In the genomic region with DNA sequence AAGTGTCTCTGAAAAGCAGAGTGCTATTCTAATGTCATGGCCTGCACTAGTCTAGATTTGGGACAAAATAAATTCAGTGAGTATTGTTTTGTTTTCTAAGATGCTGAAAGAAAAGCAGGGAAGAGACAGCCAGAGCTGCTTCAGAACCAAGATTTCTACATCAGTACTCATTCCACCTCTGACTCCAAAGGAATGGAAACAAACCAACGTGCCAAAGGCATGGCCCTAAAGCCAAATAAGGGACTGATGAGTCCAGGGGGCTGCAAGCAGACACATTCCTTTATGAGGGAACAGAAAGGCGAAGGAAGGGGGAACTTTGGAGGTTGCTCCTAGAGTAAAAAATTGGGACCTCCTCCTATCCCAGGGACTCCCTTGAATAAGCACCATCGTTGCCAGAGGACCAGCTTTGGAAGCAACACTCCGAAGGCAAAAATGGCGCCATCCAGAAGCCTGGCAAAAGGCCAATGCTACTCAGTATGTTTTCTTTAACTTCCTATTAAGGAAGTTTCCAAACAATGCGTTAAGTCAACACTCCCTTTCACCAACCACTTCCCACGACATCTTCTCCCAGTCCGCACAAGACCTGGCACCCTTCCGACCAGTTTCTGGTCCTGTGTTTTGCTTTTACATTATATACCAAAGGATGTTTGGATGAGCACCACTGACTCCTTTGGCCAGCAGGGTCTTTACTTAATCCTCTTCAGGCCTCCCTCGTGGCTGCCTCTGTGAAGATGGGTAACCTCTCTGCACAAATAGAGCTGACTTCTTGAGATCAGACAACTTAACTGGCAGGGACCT, we compare ENCODE assay signal across 12 cellular contexts. TPM values are rescaled to one million over a fixed set of nuclear protein-coding genes. Genes with fewer than 3 reads are reported as not detected.
DNase-seq lines count a peak whose midpoint lies in the region; ATAC-seq and TF ChIP-seq lines count a peak whose summit lies in the region.
"Had no signal": no experiment of that assay in that cellular context is flagged by ENCODE, and none has a peak within 500 bp of the region (broad histone marks: within the 10 kb centered on the region; RNA-seq: fewer than 3 reads in every experiment).

No MANE protein-coding gene starts in this region.

- intact Hi-C loops in adrenal gland (cut with DNase I) (no loop called here), mucosa of descending colon (cut with DNase I, micrococcal nuclease) (no loop called here)

- no peak for TF ChIP-seq POLR2A in adrenal gland (IDR thresholded peaks at IDR 0.05)

- H3K27me3 ChIP-seq in adrenal gland, result no peaks in the 10 kb centered on the region
- no peaks in the 10 kb centered on the region for H3K27me3 ChIP-seq in H7 (ENCODE audit: control insufficient read depth, insufficient read depth, low read length)
- H3K27me3 ChIP-seq: MG63, SJCRH30 had no signal

- 62 to 71% (median 63%) methylated on average over 10 of the region's 10 CpGs for WGBS in adrenal gland, 4 donors

- H3K36me3 Mint-ChIP-seq in stimulated activated naive CD8-positive, alpha-beta T cell treated with anti-CD3 and anti-CD28 coated beads, Interleukin-15, Interleukin-2, amounts not matched to agents 100 ng/mL and 50 ng/mL, for 24 hours (ENCODE audit: low read depth), result peaks cover 5% of the 10 kb centered on the region
- no peaks in the 10 kb centered on the region for H3K36me3 Mint-ChIP-seq in naive thymus-derived CD8-positive, alpha-beta T cell

- peak overlapping the region in 3 of 5 donors; percentile 30 to 39 (median 35) for H3K27ac ChIP-seq in adrenal gland
- H3K27ac ChIP-seq: SJCRH30 had no signal

- H3K36me3 ChIP-seq in adrenal gland (replicated peaks in 1 of 2) (no peaks in the 10 kb centered on the region), mucosa of descending colon (ENCODE audit: low read depth) (no peaks in the 10 kb centered on the region), H7 (replicated peaks; ENCODE audit: control insufficient read depth, insufficient read depth, low read length) (no peaks in the 10 kb centered on the region)
- H3K36me3 ChIP-seq: MG63 had no signal

- H3K4me3 ChIP-seq in adrenal gland (no peak overlapping the region), mucosa of descending colon (no peak overlapping the region), H7 (ENCODE audit: insufficient read depth, low read depth, low read length) (no peak overlapping the region)
- H3K4me3 ChIP-seq: MG63, SJCRH30 had no signal

- TF ChIP-seq CTCF in adrenal gland (IDR thresholded peaks at IDR 0.05) (no peak), mucosa of descending colon (IDR thresholded peaks at IDR 0.05) (no peak)

- no peak for ATAC-seq in stimulated activated naive CD8-positive, alpha-beta T cell treated with anti-CD3 and anti-CD28 coated beads, Interleukin-15, amount 100 ng/mL, for 72 hours
- ATAC-seq in mucosa of descending colon (peak; percentile 3), GM19463 (IDR thresholded peaks at IDR 0.05; ENCODE audit: unreplicated experiment) (no peak)
- ATAC-seq in naive thymus-derived CD8-positive, alpha-beta T cell, result no peak

- H3K27me3 Mint-ChIP-seq in stimulated activated naive CD8-positive, alpha-beta T cell treated with anti-CD3 and anti-CD28 coated beads, Interleukin-15, Interleukin-2, amounts not matched to agents 100 ng/mL and 50 ng/mL, for 24 hours, result no peaks in the 10 kb centered on the region
- H3K27me3 Mint-ChIP-seq in stimulated activated naive CD8-positive, alpha-beta T cell treated with anti-CD3 and anti-CD28 coated beads, Interleukin-15, amount 100 ng/mL, for 72 hours, result peaks cover 4% of the 10 kb centered on the region
- H3K27me3 Mint-ChIP-seq in naive thymus-derived CD8-positive, alpha-beta T cell, result peaks cover 0 to 3% (median 0%) of the 10 kb centered on the region in 5 donors

- peak overlapping the region; percentile 26 for H3K4me3 Mint-ChIP-seq in stimulated activated naive CD8-positive, alpha-beta T cell treated with anti-CD3 and anti-CD28 coated beads, Interleukin-15, Interleukin-2, amounts not matched to agents 100 ng/mL and 50 ng/mL, for 24 hours
- no peak overlapping the region for H3K4me3 Mint-ChIP-seq in stimulated activated naive CD8-positive, alpha-beta T cell treated with anti-CD3 and anti-CD28 coated beads, Interleukin-15, amount 100 ng/mL, for 72 hours
- H3K4me3 Mint-ChIP-seq in naive thymus-derived CD8-positive, alpha-beta T cell, result peak overlapping the region in 2 of 10 donors; percentile 55 to 58

- no peaks in the 10 kb centered on the region for H3K9me3 Mint-ChIP-seq in stimulated activated naive CD8-positive, alpha-beta T cell treated with anti-CD3 and anti-CD28 coated beads, Interleukin-15, Interleukin-2, amounts not matched to agents 100 ng/mL and 50 ng/mL, for 24 hours
- no peaks in the 10 kb centered on the region for H3K9me3 Mint-ChIP-seq in stimulated activated naive CD8-positive, alpha-beta T cell treated with anti-CD3 and anti-CD28 coated beads, Interleukin-15, amount 100 ng/mL, for 72 hours
- H3K9me3 Mint-ChIP-seq in naive thymus-derived CD8-positive, alpha-beta T cell, result no peaks in the 10 kb centered on the region

- H3K4me1 ChIP-seq in adrenal gland (replicated peaks in 1 of 2) (peaks cover 11 to 45% of the 10 kb centered on the region in 2 donors), mucosa of descending colon (ENCODE audit: low read depth) (peaks cover 7% of the 10 kb centered on the region)
- H3K4me1 ChIP-seq: SJCRH30 had no signal

- H3K9me3 ChIP-seq in adrenal gland (replicated peaks in 1 of 3) (no peaks in the 10 kb centered on the region), mucosa of descending colon (no peaks in the 10 kb centered on the region)
- H3K9me3 ChIP-seq: MG63, SJCRH30 had no signal

- POLR2A ChIA-PET in naive thymus-derived CD8-positive, alpha-beta T cell (lab: Charles Lee), result no interaction called here

- H3K27ac Mint-ChIP-seq in stimulated activated naive CD8-positive, alpha-beta T cell treated with anti-CD3 and anti-CD28 coated beads, Interleukin-15, Interleukin-2, amounts not matched to agents 100 ng/mL and 50 ng/mL, for 24 hours, result peak overlapping the region; percentile 89
- H3K27ac Mint-ChIP-seq in stimulated activated naive CD8-positive, alpha-beta T cell treated with anti-CD3 and anti-CD28 coated beads, Interleukin-15, amount 100 ng/mL, for 72 hours, result peak overlapping the region in 1 of 2 donors; percentile 37
- peak overlapping the region in 2 of 10 donors; percentile 78 to 90 for H3K27ac Mint-ChIP-seq in naive thymus-derived CD8-positive, alpha-beta T cell

- H3K4me1 Mint-ChIP-seq in stimulated activated naive CD8-positive, alpha-beta T cell treated with anti-CD3 and anti-CD28 coated beads, Interleukin-15, Interleukin-2, amounts not matched to agents 100 ng/mL and 50 ng/mL, for 24 hours (ENCODE audit: low read depth), result peaks cover 90% of the 10 kb centered on the region
- peaks cover 18% of the 10 kb centered on the region for H3K4me1 Mint-ChIP-seq in stimulated activated naive CD8-positive, alpha-beta T cell treated with anti-CD3 and anti-CD28 coated beads, Interleukin-15, amount 100 ng/mL, for 72 hours
- peaks cover 0 to 86% (median 0%) of the 10 kb centered on the region in 4 donors for H3K4me1 Mint-ChIP-seq in naive thymus-derived CD8-positive, alpha-beta T cell

- DNase-seq in stimulated activated naive CD8-positive, alpha-beta T cell treated with anti-CD3 and anti-CD28 coated beads, Interleukin-15, amount 100 ng/mL, for 72 hours, result no peak
- DNase-seq in adrenal gland, result peak in 3 of 7 donors; percentile 22 to 75 (median 32)
- peak in 1 of 3 donors; percentile 30 for DNase-seq in mucosa of descending colon
- no peak for DNase-seq in H7
- no peak for DNase-seq in naive thymus-derived CD8-positive, alpha-beta T cell
- no peak for DNase-seq in AML-193 (lab: John Stamatoyannopoulos, UW)
- DNase-seq: erythroblast; MG63; SJCRH30; stimulated activated CD4-positive, alpha-beta T cell treated with anti-CD3 and anti-CD28 coated beads, Interleukin-4, amount 100 ng/mL, for 4 hours had no signal

RNA-seq across cellular contexts. Expression of a gene that starts 31.6 kb away (rescaled TPM):
- total RNA-seq in adrenal gland, result 10 to 100 TPM in 1 of 8 donors, 1 to 10 TPM in 7; 4.3 to 15.1 (median 6.4) TPM
- polyA plus RNA-seq in adrenal gland, result 1 to 10 TPM; 2.2 to 4.3 (median 2.6) TPM
- 10 to 100 TPM in 1 of 3 donors, 1 to 10 TPM in 2; 6.4 to 32.6 (median 8.9) TPM for total RNA-seq in mucosa of descending colon
- 37.7 and 53.1 TPM in 2 replicates for total RNA-seq in H7 (2014; rRNA removed; shearing (Covaris generic))
- 1 to 10 TPM; 3.6 TPM for total RNA-seq in naive thymus-derived CD8-positive, alpha-beta T cell
- under 1 TPM in 2 of 3 donors, not detected in 1; 0.08 to 0.14 TPM for polyA plus RNA-seq in naive thymus-derived CD8-positive, alpha-beta T cell
